ENCODE assay signal across 6 cellular contexts in genomic region chr12:6871052-6871957, GRCh38. TPM values are rescaled to one million over a fixed set of nuclear protein-coding genes. Genes with fewer than 3 reads are reported as not detected.
DNase-seq lines count a peak whose midpoint lies in the region; ATAC-seq and TF ChIP-seq lines count a peak whose summit lies in the region.

No MANE protein-coding gene starts in this region.

- in situ Hi-C loops in Caki2 (cut with HindIII; ENCODE audit: low pct_unique_long_range_greater_than_20kb, low sequenced_read_pairs), result no loop called here

- no peak for ATAC-seq in GM21576 (IDR thresholded peaks at IDR 0.05; ENCODE audit: unreplicated experiment)
- no peak for ATAC-seq in HG02938 (IDR thresholded peaks at IDR 0.05; ENCODE audit: unreplicated experiment)

- peak overlapping the region; percentile 86 for H3K4me3 Mint-ChIP-seq in osteocyte (ENCODE audit: unreplicated experiment)

- DNase-seq in Caki2 (ENCODE audit: low read depth) (peak; percentile 81), MV-4-11 (lab: John Stamatoyannopoulos, UW) (peak; percentile 34), caudate nucleus (lab: John Stamatoyannopoulos, UW) (no peak), osteocyte (ENCODE audit: extremely low spot score, unreplicated experiment) (no peak)

- H3K27ac ChIP-seq in caudate nucleus (ENCODE audit: low read depth, low read length), result peak overlapping the region; percentile 87

- no peak for TF ChIP-seq CTCF in osteocyte (IDR thresholded peaks at IDR 0.05)

- no peaks in the 10 kb centered on the region for H3K9me3 Mint-ChIP-seq in osteocyte (ENCODE audit: unreplicated experiment)

- peak overlapping the region; percentile 79 for H3K27ac Mint-ChIP-seq in osteocyte (ENCODE audit: unreplicated experiment)

- peaks cover 23% of the 10 kb centered on the region for H3K36me3 Mint-ChIP-seq in osteocyte (ENCODE audit: unreplicated experiment)

- peaks cover 52% of the 10 kb centered on the region for H3K4me1 Mint-ChIP-seq in osteocyte (ENCODE audit: unreplicated experiment)

- H3K27me3 Mint-ChIP-seq in osteocyte (ENCODE audit: unreplicated experiment), result no peaks in the 10 kb centered on the region

RNA-seq across cellular contexts. Expression of gene SPSB2, which starts 1.8 kb away (rescaled TPM):
- total RNA-seq in Caki2 (2014; rRNA removed; shearing (Covaris generic); ENCODE audit: low replicate concordance), result 63.0 and 79.5 TPM in 2 replicates
- total RNA-seq in osteocyte, result 9.2 and 11.5 TPM in 2 replicates

RNA-seq across cellular contexts. Expression of gene TPI1, which starts 4.0 kb away (rescaled TPM):
- total RNA-seq in Caki2 (2014; rRNA removed; shearing (Covaris generic); ENCODE audit: low replicate concordance), result 3,126 and 3,575 TPM in 2 replicates
- 408 and 415 TPM in 2 replicates for total RNA-seq in osteocyte

RNA-seq across cellular contexts. Expression of gene USP5, which starts 19.4 kb away (rescaled TPM):
- total RNA-seq in Caki2 (2014; rRNA removed; shearing (Covaris generic); ENCODE audit: low replicate concordance), result 171 and 174 TPM in 2 replicates
- 113 and 114 TPM in 2 replicates for total RNA-seq in osteocyte

RNA-seq across cellular contexts. Expression of gene CDCA3, which starts 20.2 kb away (rescaled TPM):
- total RNA-seq in Caki2 (2014; rRNA removed; shearing (Covaris generic); ENCODE audit: low replicate concordance), result 136 and 216 TPM in 2 replicates
- total RNA-seq in osteocyte, result 8.0 and 9.2 TPM in 2 replicates

RNA-seq across cellular contexts. Expression of gene GNB3, which starts 30.6 kb away (rescaled TPM):
- total RNA-seq in Caki2 (2014; rRNA removed; shearing (Covaris generic); ENCODE audit: low replicate concordance), result 0.14 and 0.46 TPM in 2 replicates
- total RNA-seq in osteocyte, result 8.3 and 10.6 TPM in 2 replicates

Comparison
In these comparisons a context has a peak if more than half of its experiments do, and no peak if none do; other contexts are left out.
1. DNase-seq: peak in Caki2 (single experiment) and MV-4-11 (single experiment); none in caudate nucleus (0 of 61) and osteocyte (single experiment).